23 cellular contexts compared by ENCODE assay signal in the genomic region with DNA sequence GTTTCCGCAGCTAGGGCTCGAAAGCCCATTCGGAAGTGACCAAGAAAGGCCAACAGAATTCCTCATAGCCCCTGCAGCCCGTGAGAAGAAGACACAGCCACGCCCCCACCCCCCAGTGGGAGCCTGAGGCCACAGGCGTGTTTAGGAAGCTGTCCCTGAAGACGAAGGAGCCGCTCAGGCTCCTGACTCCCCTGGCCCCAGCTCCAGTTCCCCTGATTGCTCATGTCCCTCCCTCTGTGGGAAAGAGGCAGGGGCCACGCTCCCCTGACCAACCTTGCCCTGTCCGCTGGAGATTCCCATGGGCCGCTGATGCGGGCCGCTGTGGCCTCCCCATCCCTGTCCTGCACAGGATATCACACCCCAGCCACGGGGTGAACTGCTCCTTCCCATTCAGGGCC. TPM values are rescaled to one million over a fixed set of nuclear protein-coding genes. Genes with fewer than 3 reads are reported as not detected.
DNase-seq lines count a peak whose midpoint lies in the region; ATAC-seq and TF ChIP-seq lines count a peak whose summit lies in the region.
"Had no signal": no experiment of that assay in that cellular context is flagged by ENCODE, and none has a peak within 500 bp of the region (broad histone marks: within the 10 kb centered on the region; RNA-seq: fewer than 3 reads in every experiment).

No MANE protein-coding gene starts in this region.

- no peak overlapping the region; a peak in 1 of 5 replicates for H3K4me3 Mint-ChIP-seq in H9
- no peak overlapping the region for H3K4me3 Mint-ChIP-seq in glutamatergic neuron (ENCODE audit: unreplicated experiment)
- no peak overlapping the region for H3K4me3 Mint-ChIP-seq in progenitor cell of endocrine pancreas (ENCODE audit: low read depth)
- no peak overlapping the region for H3K4me3 Mint-ChIP-seq in T-cell
- H3K4me3 Mint-ChIP-seq: activated CD4-positive, alpha-beta T cell treated with anti-CD3 and anti-CD28 coated beads, Interleukin-2, amount 10 ng/mL, durations not matched to agents 7 days and 5 days; dendritic cell treated with granulocyte-macrophage colony-stimulating factor and Interleukin-4, amounts not matched to agents 40 ng/mL and 50 ng/mL, for 4 days; natural killer cell treated with Interleukin-12 subunit alpha and Interleukin-12 subunit beta and Interleukin-15 and Interleukin-18, amount 100 ng/mL, for 72 hours had no signal

- no peak overlapping the region for H3K23ac ChIP-seq in H9 (ENCODE audit: insufficient read length, low read depth, low read length)

- no peak overlapping the region for H2BK15ac ChIP-seq in H9 (ENCODE audit: low read depth, low read length)

- in situ Hi-C loops in ACHN (cut with HindIII; ENCODE audit: low pct_ligation_motif_present, low pct_unique_long_range_greater_than_20kb, low sequenced_read_pairs), result no loop called here

- peaks cover 2% of the 10 kb centered on the region for H4K20me1 ChIP-seq in H9 (ENCODE audit: control insufficient read depth, insufficient read depth, insufficient read length)

- DNase-seq in H9, result peak; percentile 60
- DNase-seq in SJSA1 (ENCODE audit: low read depth in 1 of 2, low spot score in 2 of 2), result no peak
- peak; percentile 27 for DNase-seq in glutamatergic neuron
- DNase-seq in progenitor cell of endocrine pancreas (ENCODE audit: low spot score, unreplicated experiment), result no peak
- no peak for DNase-seq in T-cell
- DNase-seq in NOMO-1 treated with dmso at 0.1 percent for 144 hours (lab: John Stamatoyannopoulos, UW; ENCODE audit: unreplicated experiment), result no peak
- no peak for DNase-seq in ACHN
- DNase-seq: activated CD4-positive, alpha-beta T cell treated with anti-CD3 and anti-CD28 coated beads, Interleukin-2, amount 10 ng/mL, durations not matched to agents 7 days and 5 days; activated CD8-positive, alpha-beta memory T cell treated with anti-CD3 and anti-CD28 coated beads, Interleukin-2, amount 50 U/mL, for 48 hours; activated effector memory CD4-positive, alpha-beta T cell treated with anti-CD3 and anti-CD28 coated beads, Interleukin-2, amount 50 U/mL, for 16 hours; AML-193; hypothalamus; midbrain; NCI-H1105; NCI-H510A treated with DMSO at 0.1 percent for 48 hours; stimulated activated naive CD4-positive, alpha-beta T cell treated with Interleukin-2 at 50 U/mL for 16 hours; SW 1271; thyroid gland had no signal

- no peaks in the 10 kb centered on the region for H3K23me2 ChIP-seq in H9 (ENCODE audit: insufficient read length, low read depth, low read length, poor library complexity, severe bottlenecking)

- H3K27ac Mint-ChIP-seq in H9 (no peak overlapping the region; a peak in 1 of 7 replicates), glutamatergic neuron (ENCODE audit: unreplicated experiment) (no peak overlapping the region), progenitor cell of endocrine pancreas (peak overlapping the region; percentile 56), T-cell (no peak overlapping the region)
- H3K27ac Mint-ChIP-seq: activated CD4-positive, alpha-beta T cell treated with anti-CD3 and anti-CD28 coated beads, Interleukin-2, amount 10 ng/mL, durations not matched to agents 7 days and 5 days; dendritic cell treated with granulocyte-macrophage colony-stimulating factor and Interleukin-4, amounts not matched to agents 40 ng/mL and 50 ng/mL, for 4 days; natural killer cell treated with Interleukin-12 subunit alpha and Interleukin-12 subunit beta and Interleukin-15 and Interleukin-18, amount 100 ng/mL, for 72 hours had no signal

- H4K91ac ChIP-seq in H9 (ENCODE audit: insufficient read length, low read depth, low read length), result no peak overlapping the region

- no peak overlapping the region for H3K56ac ChIP-seq in H9 (ENCODE audit: insufficient read length, low read depth, low read length)

- no peak overlapping the region for H4K8ac ChIP-seq in H9 (replicated peaks; ENCODE audit: insufficient read length, low read depth, low read length)

- no peak overlapping the region for H3K4me2 ChIP-seq in H9 (ENCODE audit: insufficient read depth, insufficient read length, low read length)

- H2BK5ac ChIP-seq in H9 (ENCODE audit: insufficient read length, low read length), result no peak overlapping the region

- CTCF ChIA-PET in T-cell (lab: Charles Lee), result interaction anchor here in 1 of 2 donors (4.0 kb wide), 1 partner anchor 172 kb away, joined by 26 read pairs; no protein-coding TSS in a partner anchor

- H3K9me3 ChIP-seq in H9 (ENCODE audit: control insufficient read depth, low read depth, low read length) (no peaks in the 10 kb centered on the region), SJSA1 (replicated peaks) (no peaks in the 10 kb centered on the region)
- H3K9me3 ChIP-seq: HAP-1, prostate gland, thyroid gland had no signal

- H3K27ac ChIP-seq in H9 (ENCODE audit: insufficient read length, low read depth, low read length), result no peak overlapping the region
- H3K27ac ChIP-seq in SJSA1, result 0 out of 2 replicates have a peak overlapping the region, but pooled peaks have one; percentile 71
- H3K27ac ChIP-seq: epithelial cell of prostate, prostate gland, thyroid gland had no signal

- H3K79me1 ChIP-seq in H9 (ENCODE audit: insufficient read depth, low read depth, low read length, poor library complexity, severe bottlenecking), result no peaks in the 10 kb centered on the region

- no peak overlapping the region for H3K14ac ChIP-seq in H9 (ENCODE audit: insufficient read depth, low read length)

- H3K27me3 ChIP-seq in H9 (ENCODE audit: insufficient read depth, low read length) (no peaks in the 10 kb centered on the region), SJSA1 (replicated peaks) (no peaks in the 10 kb centered on the region)
- H3K27me3 ChIP-seq: thyroid gland had no signal

- no peak overlapping the region for H3K4ac ChIP-seq in H9 (ENCODE audit: low read depth, low read length)

- H3T11ph ChIP-seq in H9 (ENCODE audit: low read length), result no peak overlapping the region

- no peak overlapping the region for H2BK120ac ChIP-seq in H9 (ENCODE audit: low read depth, low read length, poor library complexity, severe bottlenecking)

- H3K79me2 ChIP-seq in H9 (ENCODE audit: insufficient read depth, low read length), result no peaks in the 10 kb centered on the region

- no peak overlapping the region for H3K4me3 ChIP-seq in SJSA1
- H3K4me3 ChIP-seq: HAP-1, prostate gland, thyroid gland had no signal

- H3K4me1 Mint-ChIP-seq in H9, result peaks cover 29 to 33% of the 10 kb centered on the region in 2 experiments
- H3K4me1 Mint-ChIP-seq in glutamatergic neuron (ENCODE audit: low read depth, unreplicated experiment), result peaks cover 23% of the 10 kb centered on the region
- peaks cover 2% of the 10 kb centered on the region for H3K4me1 Mint-ChIP-seq in progenitor cell of endocrine pancreas (ENCODE audit: low read depth)
- peaks cover 8 to 14% (median 10%) of the 10 kb centered on the region in 3 donors for H3K4me1 Mint-ChIP-seq in T-cell

- H3K9me3 Mint-ChIP-seq in H9 (no peaks in the 10 kb centered on the region), glutamatergic neuron (ENCODE audit: unreplicated experiment) (peaks cover 3% of the 10 kb centered on the region), progenitor cell of endocrine pancreas (ENCODE audit: low read depth) (no peaks in the 10 kb centered on the region), T-cell (no peaks in the 10 kb centered on the region)
- H3K9me3 Mint-ChIP-seq: activated CD4-positive, alpha-beta T cell treated with anti-CD3 and anti-CD28 coated beads, Interleukin-2, amount 10 ng/mL, durations not matched to agents 7 days and 5 days; dendritic cell treated with granulocyte-macrophage colony-stimulating factor and Interleukin-4, amounts not matched to agents 40 ng/mL and 50 ng/mL, for 4 days; natural killer cell treated with Interleukin-12 subunit alpha and Interleukin-12 subunit beta and Interleukin-15 and Interleukin-18, amount 100 ng/mL, for 72 hours had no signal

- no peak overlapping the region for H2BK12ac ChIP-seq in H9 (ENCODE audit: insufficient read length, low read depth, low read length)

- no peak overlapping the region for H4K5ac ChIP-seq in H9 (ENCODE audit: insufficient read length, low read depth, low read length)

- no peak for TF ChIP-seq CTCF in H9 (conservative IDR thresholded peaks at IDR 0.05)
- TF ChIP-seq CTCF in glutamatergic neuron (IDR thresholded peaks at IDR 0.05; ENCODE audit: partially characterized antibody, unreplicated experiment), result no peak
- no peak for TF ChIP-seq CTCF in progenitor cell of endocrine pancreas (IDR thresholded peaks at IDR 0.05; ENCODE audit: unreplicated experiment)

- H3K4me1 ChIP-seq in H9 (ENCODE audit: insufficient read depth, low read length) (no peaks in the 10 kb centered on the region), SJSA1 (replicated peaks) (peaks cover 47% of the 10 kb centered on the region)
- H3K4me1 ChIP-seq: HAP-1 had no signal

- H2AK5ac ChIP-seq in H9 (ENCODE audit: insufficient read length, low read length), result no peak overlapping the region

- H3K18ac ChIP-seq in H9 (ENCODE audit: insufficient read length, low read depth, low read length), result no peak overlapping the region

- H2BK20ac ChIP-seq in H9 (ENCODE audit: low read depth, low read length, poor library complexity, severe bottlenecking), result no peak overlapping the region

- no peak overlapping the region for H2AFZ ChIP-seq in H9 (ENCODE audit: low read length)

- H3K36me3 Mint-ChIP-seq in H9 (ENCODE audit: insufficient read depth in 1 of 3, low read depth in 3 of 3) (no peaks in the 10 kb centered on the region; a peak in 1 of 7 replicates), glutamatergic neuron (ENCODE audit: unreplicated experiment) (no peaks in the 10 kb centered on the region), progenitor cell of endocrine pancreas (ENCODE audit: insufficient read depth) (no peaks in the 10 kb centered on the region), T-cell (peaks cover 3% of the 10 kb centered on the region)
- H3K36me3 Mint-ChIP-seq: natural killer cell treated with Interleukin-12 subunit alpha and Interleukin-12 subunit beta and Interleukin-15 and Interleukin-18, amount 100 ng/mL, for 72 hours had no signal

- no CpG with 5 or more reads among the region's 14 CpGs for whole genome bisulfite sequencing in H9 (ENCODE audit: extremely low coverage, insufficient read length, low lambda C conversion rate)

- H3K27me3 Mint-ChIP-seq in H9 (ENCODE audit: low read depth) (peaks cover 10% of the 10 kb centered on the region), glutamatergic neuron (ENCODE audit: unreplicated experiment) (peaks cover 10% of the 10 kb centered on the region), progenitor cell of endocrine pancreas (peaks cover 27% of the 10 kb centered on the region), T-cell (no peaks in the 10 kb centered on the region)
- H3K27me3 Mint-ChIP-seq: activated CD4-positive, alpha-beta T cell treated with anti-CD3 and anti-CD28 coated beads, Interleukin-2, amount 10 ng/mL, durations not matched to agents 7 days and 5 days; natural killer cell treated with Interleukin-12 subunit alpha and Interleukin-12 subunit beta and Interleukin-15 and Interleukin-18, amount 100 ng/mL, for 72 hours had no signal

- ATAC-seq in T-cell (replicated peaks in 1 of 4), result no peak
- ATAC-seq: natural killer cell treated with Interleukin-12 subunit alpha and Interleukin-12 subunit beta and Interleukin-15 and Interleukin-18, amount 100 ng/mL, for 72 hours had no signal

- POLR2A ChIA-PET in T-cell (lab: Charles Lee), result no interaction called here

- H3K36me3 ChIP-seq in SJSA1, result no peaks in the 10 kb centered on the region
- H3K36me3 ChIP-seq: HAP-1, prostate gland, thyroid gland had no signal

- no peak overlapping the region for H3K9ac ChIP-seq in H9 (ENCODE audit: extremely low read depth, insufficient read length, low read length)

RNA-seq across cellular contexts. Expression of a gene that starts 13.6 kb away (rescaled TPM):
- total RNA-seq in H9 (2021), result 0.37 TPM in 1 of 2 replicates, not detected in the other
- 2.9 and 3.0 TPM in 2 replicates for total RNA-seq in SJSA1 (2014; rRNA removed; shearing (Covaris generic))
- total RNA-seq in glutamatergic neuron (ENCODE audit: unreplicated experiment), result not detected
- total RNA-seq in progenitor cell of endocrine pancreas, result 0.43 TPM in 1 of 2 replicates, not detected in the other
- total RNA-seq in T-cell, result 1 to 10 TPM in 2 of 5 donors, under 1 TPM in 3; 0.61 to 1.5 (median 0.95) TPM

Comparison
In these comparisons a context has a peak if more than half of its experiments do, and no peak if none do; other contexts are left out.
1. DNase-seq: peak in H9 (single experiment) and glutamatergic neuron (single experiment); none in SJSA1 (0 of 2), progenitor cell of endocrine pancreas (single experiment), T-cell (0 of 34), NOMO-1 treated with dmso at 0.1 percent for 144 hours (single experiment) and ACHN (single experiment).